ENCODE assay signal across 16 cellular contexts in genomic region chr6:17816921-17817611, GRCh38.
DNase-seq lines count a peak whose midpoint lies in the region; ATAC-seq and TF ChIP-seq lines count a peak whose summit lies in the region.
"Had no signal": no experiment of that assay in that cellular context is flagged by ENCODE, and none has a peak within 500 bp of the region (broad histone marks: within the 10 kb centered on the region; RNA-seq: fewer than 3 reads in every experiment).

No MANE protein-coding gene starts in this region.

- peak overlapping the region; percentile 68 for H3K27ac Mint-ChIP-seq in neural crest cell (ENCODE audit: unreplicated experiment)
- H3K27ac Mint-ChIP-seq in T-cell, result no peak overlapping the region
- H3K27ac Mint-ChIP-seq: activated CD4-positive, alpha-beta T cell treated with anti-CD3 and anti-CD28 coated beads, Interleukin-2, amount 10 ng/mL, durations not matched to agents 24 days and 14 days; stimulated activated naive CD8-positive, alpha-beta T cell treated with anti-CD3 and anti-CD28 coated beads, Interleukin-15, Interleukin-2, amounts not matched to agents 100 ng/mL and 50 ng/mL, for 24 hours had no signal

- no peaks in the 10 kb centered on the region for H3K9me3 Mint-ChIP-seq in neural crest cell
- H3K9me3 Mint-ChIP-seq in T-cell, result no peaks in the 10 kb centered on the region
- H3K9me3 Mint-ChIP-seq: activated CD4-positive, alpha-beta T cell treated with anti-CD3 and anti-CD28 coated beads, Interleukin-2, amount 10 ng/mL, durations not matched to agents 24 days and 14 days; stimulated activated naive CD8-positive, alpha-beta T cell treated with anti-CD3 and anti-CD28 coated beads, Interleukin-15, Interleukin-2, amounts not matched to agents 100 ng/mL and 50 ng/mL, for 24 hours had no signal

- CTCF ChIA-PET in T-cell (lab: Charles Lee), result interaction anchor here in 1 of 2 donors (1.4 kb wide), 1 partner anchor 663 kb away, joined by 3 read pairs; no protein-coding TSS in a partner anchor

- DNase-seq in EL (peak; percentile 36), NB4 (ENCODE audit: low read depth) (peak; percentile 10), fibroblast of mammary gland (ENCODE audit: low read depth) (peak; percentile 41), neural crest cell (ENCODE audit: low read depth, low spot score) (no peak), T-cell (no peak), NCI-H69 (lab: John Stamatoyannopoulos, UW) (no peak), NCI-H1417 treated with DMSO at 0.1 percent for 48 hours (lab: John Stamatoyannopoulos, UW) (no peak)
- DNase-seq: activated CD4-positive, alpha-beta T cell treated with anti-CD3 and anti-CD28 coated beads, Interleukin-2, amount 10 ng/mL, durations not matched to agents 24 days and 14 days; activated gamma-delta T cell treated with Interleukin-2 at 50 U/mL for 16 hours; central memory CD4-positive, alpha-beta T cell; left ventricle myocardium inferior; NCI-H1092 treated with DMSO at 0.1 percent for 48 hours; SJCRH30; stimulated activated CD4-positive, alpha-beta T cell treated with anti-CD3 and anti-CD28 coated beads, Interleukin-2, amount 100 ng/mL, for 48 hours had no signal

- TF ChIP-seq CTCF in NB4 (IDR thresholded peaks at IDR 0.05; ENCODE audit: low read depth, low read length) (no peak), fibroblast of mammary gland (conservative IDR thresholded peaks at IDR 0.05; ENCODE audit: control insufficient read depth, insufficient read depth, low read depth, low read length) (no peak), neural crest cell (conservative IDR thresholded peaks at IDR 0.05) (peak; percentile 15)

- H3K4me3 ChIP-seq in NB4 (ENCODE audit: low read depth, low read length), result no peak overlapping the region
- H3K4me3 ChIP-seq in fibroblast of mammary gland (ENCODE audit: control insufficient read depth, low read depth, low read length), result no peak overlapping the region
- H3K4me3 ChIP-seq: left ventricle myocardium inferior, SJCRH30 had no signal

- POLR2A ChIA-PET in T-cell (lab: Charles Lee), result no interaction called here

- no peak for TF ChIP-seq POLR2A in NB4 (IDR thresholded peaks at IDR 0.05; ENCODE audit: extremely low read depth, insufficient read length)

- no peaks in the 10 kb centered on the region for H3K4me1 Mint-ChIP-seq in neural crest cell
- H3K4me1 Mint-ChIP-seq in T-cell, result no peaks in the 10 kb centered on the region
- H3K4me1 Mint-ChIP-seq: activated CD4-positive, alpha-beta T cell treated with anti-CD3 and anti-CD28 coated beads, Interleukin-2, amount 10 ng/mL, durations not matched to agents 24 days and 14 days had no signal

- no peak for ATAC-seq in T-cell (replicated peaks in 1 of 4)
- ATAC-seq in HG02840 (IDR thresholded peaks at IDR 0.05; ENCODE audit: low FRiP score, unreplicated experiment), result no peak

- H3K27me3 Mint-ChIP-seq in neural crest cell (ENCODE audit: low read depth), result no peaks in the 10 kb centered on the region
- peaks cover 0 to 10% of the 10 kb centered on the region in 2 donors for H3K27me3 Mint-ChIP-seq in T-cell
- H3K27me3 Mint-ChIP-seq: stimulated activated naive CD8-positive, alpha-beta T cell treated with anti-CD3 and anti-CD28 coated beads, Interleukin-15, Interleukin-2, amounts not matched to agents 100 ng/mL and 50 ng/mL, for 24 hours had no signal

- peaks cover 16% of the 10 kb centered on the region for H3K36me3 Mint-ChIP-seq in neural crest cell (ENCODE audit: low read depth)
- H3K36me3 Mint-ChIP-seq in T-cell, result no peaks in the 10 kb centered on the region

- H3K4me3 Mint-ChIP-seq in neural crest cell, result no peak overlapping the region
- no peak overlapping the region for H3K4me3 Mint-ChIP-seq in T-cell
- H3K4me3 Mint-ChIP-seq: activated CD4-positive, alpha-beta T cell treated with anti-CD3 and anti-CD28 coated beads, Interleukin-2, amount 10 ng/mL, durations not matched to agents 24 days and 14 days; stimulated activated naive CD8-positive, alpha-beta T cell treated with anti-CD3 and anti-CD28 coated beads, Interleukin-15, Interleukin-2, amounts not matched to agents 100 ng/mL and 50 ng/mL, for 24 hours had no signal

Comparison
In these comparisons a context has a peak if more than half of its experiments do, and no peak if none do; other contexts are left out.
1. DNase-seq: peak in EL (single experiment), NB4 (single experiment) and fibroblast of mammary gland (single experiment); none in neural crest cell (single experiment), T-cell (0 of 34), NCI-H69 (single experiment) and NCI-H1417 treated with DMSO at 0.1 percent for 48 hours (single experiment).